In the genomic region with DNA sequence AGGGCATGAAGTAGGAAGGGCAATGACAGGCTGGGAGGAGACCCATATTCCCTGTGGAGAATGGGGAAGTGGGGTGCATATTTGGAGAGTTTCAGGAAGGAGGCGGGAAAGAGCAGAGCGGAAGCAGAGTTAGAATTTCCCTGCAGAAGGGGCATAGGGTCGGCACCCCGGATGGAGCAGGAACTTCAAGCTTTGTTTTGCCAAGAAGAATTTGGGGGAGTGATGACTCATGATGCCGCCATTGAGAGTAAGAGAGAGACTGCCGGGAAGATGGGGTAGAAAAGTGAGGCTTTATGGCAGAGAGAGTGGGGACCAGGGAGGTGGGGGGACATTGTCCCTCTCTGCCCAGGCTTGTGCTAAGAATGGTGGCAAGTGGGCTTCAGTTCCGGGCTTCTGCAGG, we compare ENCODE assay signal across 24 cellular contexts. TPM values are rescaled to one million over a fixed set of nuclear protein-coding genes. Genes with fewer than 3 reads are reported as not detected.
"Had no signal": no experiment of that assay in that cellular context is flagged by ENCODE, and none has a peak within 500 bp of the region (broad histone marks: within the 10 kb centered on the region; RNA-seq: fewer than 3 reads in every experiment).

No MANE protein-coding gene starts in this region.

- H3K4me3 ChIP-seq: dorsolateral prefrontal cortex, esophagus muscularis mucosa, hepatocyte, left lung, neural progenitor cell, prostate gland had no signal

- ATAC-seq: activated T-cell treated with anti-CD3 and anti-CD28 coated beads, Interleukin-2, amount 50 U/mL, for 72 hours; left lung; T-helper 17 cell had no signal

- H3K27me3 ChIP-seq: dorsolateral prefrontal cortex, esophagus muscularis mucosa, hepatocyte, left lung had no signal

- H3K9me3 Mint-ChIP-seq: activated CD4-positive, alpha-beta memory T cell treated with anti-CD3 and anti-CD28 coated beads, Interleukin-2, amount 10 ng/mL, durations not matched to agents 7 days and 5 days; activated naive CD4-positive, alpha-beta T cell treated with anti-CD3 and anti-CD28 coated beads for 36 hours; activated naive CD8-positive, alpha-beta T cell treated with anti-CD3 and anti-CD28 coated beads, Interleukin-2, amount 10 ng/mL, durations not matched to agents 7 days and 5 days; activated T-cell treated with anti-CD3 and anti-CD28 coated beads, Interleukin-2, amount 50 U/mL, for 72 hours; immature natural killer cell; neural progenitor cell had no signal

- DNase-seq: activated CD4-positive, alpha-beta memory T cell treated with anti-CD3 and anti-CD28 coated beads, Interleukin-2, amount 10 ng/mL, durations not matched to agents 7 days and 5 days; activated CD4-positive, alpha-beta T cell treated with anti-CD3 and anti-CD28 coated beads for 48 hours; activated CD4-positive, CD25-positive, alpha-beta regulatory T cell; activated effector memory CD4-positive, alpha-beta T cell treated with Interleukin-2 at 50 U/mL for 16 hours; activated naive CD4-positive, alpha-beta T cell treated with anti-CD3 and anti-CD28 coated beads for 36 hours; activated naive CD8-positive, alpha-beta T cell treated with anti-CD3 and anti-CD28 coated beads, Interleukin-2, amount 10 ng/mL, durations not matched to agents 7 days and 5 days; activated T-cell treated with anti-CD3 and anti-CD28 coated beads, Interleukin-2, amount 50 U/mL, for 72 hours; amygdala; central memory CD4-positive, alpha-beta T cell; dorsolateral prefrontal cortex; glutamatergic neuron; immature natural killer cell; kidney glomerular epithelial cell; left lung; mammary epithelial cell; stimulated activated CD4-positive, alpha-beta T cell treated with anti-CD3 and anti-CD28 coated beads, Interleukin-4, amount 100 ng/mL, for 1 hour; stimulated activated naive CD4-positive, alpha-beta T cell; SW 1271; T-helper 17 cell had no signal

- H3K4me3 Mint-ChIP-seq: activated CD4-positive, alpha-beta memory T cell treated with anti-CD3 and anti-CD28 coated beads, Interleukin-2, amount 10 ng/mL, durations not matched to agents 7 days and 5 days; activated naive CD4-positive, alpha-beta T cell treated with anti-CD3 and anti-CD28 coated beads for 36 hours; activated naive CD8-positive, alpha-beta T cell treated with anti-CD3 and anti-CD28 coated beads, Interleukin-2, amount 10 ng/mL, durations not matched to agents 7 days and 5 days; activated T-cell treated with anti-CD3 and anti-CD28 coated beads, Interleukin-2, amount 50 U/mL, for 72 hours; immature natural killer cell; neural progenitor cell; T-helper 17 cell had no signal

- H3K4me1 ChIP-seq: prostate gland had no signal

- H3K4me1 Mint-ChIP-seq: activated CD4-positive, alpha-beta memory T cell treated with anti-CD3 and anti-CD28 coated beads, Interleukin-2, amount 10 ng/mL, durations not matched to agents 7 days and 5 days; immature natural killer cell had no signal

- H3K36me3 ChIP-seq: esophagus muscularis mucosa, left lung, neural progenitor cell, prostate gland had no signal

- H3K4me2 ChIP-seq: hepatocyte, neural progenitor cell had no signal

- FAIRE-seq: frontal cortex had no signal

- H3K27me3 Mint-ChIP-seq: activated CD4-positive, alpha-beta memory T cell treated with anti-CD3 and anti-CD28 coated beads, Interleukin-2, amount 10 ng/mL, durations not matched to agents 7 days and 5 days had no signal

- H3K27ac ChIP-seq: esophagus muscularis mucosa, left lung, neural progenitor cell, prostate gland had no signal

- H3K36me3 Mint-ChIP-seq: activated naive CD8-positive, alpha-beta T cell treated with anti-CD3 and anti-CD28 coated beads, Interleukin-2, amount 10 ng/mL, durations not matched to agents 7 days and 5 days; immature natural killer cell; neural progenitor cell had no signal

- H3K27ac Mint-ChIP-seq: activated CD4-positive, alpha-beta memory T cell treated with anti-CD3 and anti-CD28 coated beads, Interleukin-2, amount 10 ng/mL, durations not matched to agents 7 days and 5 days; activated naive CD4-positive, alpha-beta T cell treated with anti-CD3 and anti-CD28 coated beads for 36 hours; activated naive CD8-positive, alpha-beta T cell treated with anti-CD3 and anti-CD28 coated beads, Interleukin-2, amount 10 ng/mL, durations not matched to agents 7 days and 5 days; activated T-cell treated with anti-CD3 and anti-CD28 coated beads, Interleukin-2, amount 50 U/mL, for 72 hours; immature natural killer cell; neural progenitor cell; T-helper 17 cell had no signal

- H2AFZ ChIP-seq: hepatocyte, neural progenitor cell had no signal

- H3K9me3 ChIP-seq: esophagus muscularis mucosa, left lung, prostate gland had no signal

RNA-seq across cellular contexts. Expression of gene EPB41L1, which starts 50.3 kb away (rescaled TPM):
- polyA plus RNA-seq: immature natural killer cell had no signal
